1 cellular context compared by ENCODE assay signal in the genomic region with DNA sequence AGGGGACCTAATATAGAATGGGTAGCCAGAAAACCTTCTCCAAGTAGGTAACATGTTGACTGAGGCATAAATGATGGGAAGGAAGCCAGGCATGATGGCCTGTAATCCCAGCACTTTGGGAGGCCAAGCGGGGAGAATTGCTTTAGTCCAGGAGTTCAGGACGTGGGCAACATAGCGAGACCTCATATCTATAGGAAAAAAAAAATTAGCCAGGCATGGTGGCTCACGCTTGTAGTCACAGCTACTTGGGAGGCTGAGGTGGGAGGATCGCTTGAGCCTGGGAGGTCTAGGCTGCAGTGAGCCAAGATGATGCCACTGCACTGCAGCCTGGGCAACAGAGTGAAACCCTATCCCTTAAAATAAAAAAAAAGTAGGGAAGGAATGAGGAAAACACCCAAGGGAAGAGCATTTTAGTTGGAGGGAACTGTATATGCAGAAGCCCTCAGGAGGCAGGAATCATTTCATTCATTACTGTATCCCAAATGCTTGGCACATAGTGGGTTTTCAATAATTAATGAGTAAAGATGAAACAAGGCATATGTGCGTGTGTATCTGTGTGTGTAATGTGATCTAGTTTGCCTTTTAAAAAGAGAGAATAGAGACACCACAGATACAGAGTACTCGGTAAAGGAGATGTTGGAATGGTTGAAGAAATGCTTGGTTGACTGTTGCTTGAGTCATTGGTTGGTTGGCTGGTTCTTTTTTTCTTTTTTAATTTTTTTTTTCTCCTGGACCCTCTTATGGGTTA.
TF ChIP-seq lines count a peak whose summit lies in the region.

No MANE protein-coding gene starts in this region.

TF ChIP-seq in GM12891, 5 proteins besides CTCF, POLR2A, EP300 and RAD21:
- TF ChIP-seq PAX5 (IDR thresholded peaks at IDR 0.05; ENCODE audit: insufficient read depth, low read length, severe bottlenecking) (no peak), POLR2AphosphoS5 (IDR thresholded peaks at IDR 0.05; ENCODE audit: low read depth, low read length) (0 out of 2 replicates have a peak, but pooled peaks have one; percentile 45), SPI1 (IDR thresholded peaks at IDR 0.05; ENCODE audit: low read depth, low read length) (no peak), TAF1 (IDR thresholded peaks at IDR 0.05; ENCODE audit: low read depth, low read length) (no peak), POU2F2 (IDR thresholded peaks at IDR 0.05; ENCODE audit: low read depth, low read length) (no peak)
